In genomic region chr15:92902020-92902419, GRCh38 we compare ENCODE assay signal across 8 cellular contexts. TPM values are rescaled to one million over a fixed set of nuclear protein-coding genes. Genes with fewer than 3 reads are reported as not detected.
DNase-seq lines count a peak whose midpoint lies in the region; ATAC-seq and TF ChIP-seq lines count a peak whose summit lies in the region.

No MANE protein-coding gene starts in this region.

- no peak for DNase-seq in HFFc6
- DNase-seq in activated CD4-positive, alpha-beta memory T cell treated with anti-CD3 and anti-CD28 coated beads for 36 hours, result no peak
- no peak for DNase-seq in glutamatergic neuron
- DNase-seq in stimulated activated effector memory CD8-positive, alpha-beta T cell treated with anti-CD3 and anti-CD28 coated beads, Interleukin-12 subunit alpha, Interleukin-12 subunit beta, amount 100 ng/mL, for 72 hours (ENCODE audit: low spot score in 2 of 2), result no peak
- no peak for DNase-seq in KBM-7
- DNase-seq in C1 segment of cervical spinal cord (lab: John Stamatoyannopoulos, UW), result no peak
- no peak for DNase-seq in EL

- peak overlapping the region; percentile 99 for H3K27ac Mint-ChIP-seq in HFFc6
- peak overlapping the region; percentile 100 for H3K27ac Mint-ChIP-seq in activated CD4-positive, alpha-beta memory T cell treated with anti-CD3 and anti-CD28 coated beads for 36 hours
- peak overlapping the region; percentile 98 for H3K27ac Mint-ChIP-seq in glutamatergic neuron (ENCODE audit: unreplicated experiment)
- H3K27ac Mint-ChIP-seq in stimulated activated effector memory CD8-positive, alpha-beta T cell treated with anti-CD3 and anti-CD28 coated beads, Interleukin-12 subunit alpha, Interleukin-12 subunit beta, amount 100 ng/mL, for 72 hours, result peak overlapping the region; percentile 100

- H3K4me1 Mint-ChIP-seq in HFFc6 (ENCODE audit: low read depth) (peaks cover 68% of the 10 kb centered on the region), glutamatergic neuron (ENCODE audit: low read depth, unreplicated experiment) (peaks cover 29% of the 10 kb centered on the region)
- peaks cover 54% of the 10 kb centered on the region for H3K4me1 Mint-ChIP-seq in activated CD4-positive, alpha-beta memory T cell treated with anti-CD3 and anti-CD28 coated beads for 36 hours (ENCODE audit: low read depth)
- H3K4me1 Mint-ChIP-seq in stimulated activated effector memory CD8-positive, alpha-beta T cell treated with anti-CD3 and anti-CD28 coated beads, Interleukin-12 subunit alpha, Interleukin-12 subunit beta, amount 100 ng/mL, for 72 hours, result peaks cover 42% of the 10 kb centered on the region

- POLR2A ChIA-PET in activated CD4-positive, alpha-beta memory T cell treated with anti-CD3 and anti-CD28 coated beads for 36 hours (lab: Charles Lee), result interaction anchor here (1.0 to 11.6 kb wide), 7 partner anchors 13 to 98 kb away, joined by 3 to 733 read pairs (median 39); no protein-coding TSS in a partner anchor

- peak overlapping the region; percentile 99 for H3K4me3 Mint-ChIP-seq in HFFc6
- peak overlapping the region; percentile 97 for H3K4me3 Mint-ChIP-seq in activated CD4-positive, alpha-beta memory T cell treated with anti-CD3 and anti-CD28 coated beads for 36 hours
- peak overlapping the region; percentile 98 for H3K4me3 Mint-ChIP-seq in glutamatergic neuron (ENCODE audit: unreplicated experiment)
- H3K4me3 Mint-ChIP-seq in stimulated activated effector memory CD8-positive, alpha-beta T cell treated with anti-CD3 and anti-CD28 coated beads, Interleukin-12 subunit alpha, Interleukin-12 subunit beta, amount 100 ng/mL, for 72 hours, result peak overlapping the region; percentile 93

- H3K27me3 Mint-ChIP-seq in HFFc6 (ENCODE audit: insufficient read depth) (peaks cover 17% of the 10 kb centered on the region), glutamatergic neuron (ENCODE audit: unreplicated experiment) (peaks cover 26% of the 10 kb centered on the region)
- peaks cover 3% of the 10 kb centered on the region for H3K27me3 Mint-ChIP-seq in activated CD4-positive, alpha-beta memory T cell treated with anti-CD3 and anti-CD28 coated beads for 36 hours

- TF ChIP-seq CTCF in HFFc6 (IDR thresholded peaks at IDR 0.05) (no peak), glutamatergic neuron (IDR thresholded peaks at IDR 0.05; ENCODE audit: partially characterized antibody, unreplicated experiment) (no peak)

- no peak for ATAC-seq in stimulated activated effector memory CD8-positive, alpha-beta T cell treated with anti-CD3 and anti-CD28 coated beads, Interleukin-12 subunit alpha, Interleukin-12 subunit beta, amount 100 ng/mL, for 72 hours
- ATAC-seq in HG02981 (IDR thresholded peaks at IDR 0.05; ENCODE audit: unreplicated experiment), result no peak

- H3K9me3 Mint-ChIP-seq in HFFc6 (peaks cover 8% of the 10 kb centered on the region), glutamatergic neuron (ENCODE audit: unreplicated experiment) (peaks cover 28% of the 10 kb centered on the region)
- peaks cover 7% of the 10 kb centered on the region for H3K9me3 Mint-ChIP-seq in activated CD4-positive, alpha-beta memory T cell treated with anti-CD3 and anti-CD28 coated beads for 36 hours
- peaks cover 7% of the 10 kb centered on the region for H3K9me3 Mint-ChIP-seq in stimulated activated effector memory CD8-positive, alpha-beta T cell treated with anti-CD3 and anti-CD28 coated beads, Interleukin-12 subunit alpha, Interleukin-12 subunit beta, amount 100 ng/mL, for 72 hours

- CTCF ChIA-PET in activated CD4-positive, alpha-beta memory T cell treated with anti-CD3 and anti-CD28 coated beads for 36 hours (lab: Charles Lee), result interaction anchor here (1.0 to 5.6 kb wide), 4 partner anchors 13 to 93 kb away, joined by 3 to 69 read pairs (median 10); no protein-coding TSS in a partner anchor

- intact Hi-C loops in activated CD4-positive, alpha-beta memory T cell treated with anti-CD3 and anti-CD28 coated beads for 36 hours (cut with micrococcal nuclease), result loop anchor here (5.0 kb wide), 1 partner anchor 275 kb away; no protein-coding TSS in a partner anchor

- peaks cover 85% of the 10 kb centered on the region for H3K36me3 Mint-ChIP-seq in HFFc6 (ENCODE audit: low read depth)
- H3K36me3 Mint-ChIP-seq in activated CD4-positive, alpha-beta memory T cell treated with anti-CD3 and anti-CD28 coated beads for 36 hours, result peaks cover 78% of the 10 kb centered on the region
- H3K36me3 Mint-ChIP-seq in glutamatergic neuron (ENCODE audit: unreplicated experiment), result peaks cover 8% of the 10 kb centered on the region
- peaks cover 100% of the 10 kb centered on the region for H3K36me3 Mint-ChIP-seq in stimulated activated effector memory CD8-positive, alpha-beta T cell treated with anti-CD3 and anti-CD28 coated beads, Interleukin-12 subunit alpha, Interleukin-12 subunit beta, amount 100 ng/mL, for 72 hours

- in situ Hi-C loops in KBM-7 (cut with MboI; ENCODE audit: low pct_unique_long_range_greater_than_20kb, low sequenced_read_pairs), result no loop called here

RNA-seq across cellular contexts. Expression of gene CHD2, which starts 1.9 kb away (rescaled TPM):
- total RNA-seq in HFFc6 (2021; fragmentation: NEBNext Ultra II Directional; extraction: Animal tissue kit (Norgen Biotek cat#: 25700)), result 10 to 100 TPM; 47.5 to 65.3 (median 57.2) TPM
- total RNA-seq in activated CD4-positive, alpha-beta memory T cell treated with anti-CD3 and anti-CD28 coated beads for 36 hours, result 100 to 1,000 TPM; 113 to 121 TPM
- 201 TPM for total RNA-seq in glutamatergic neuron (ENCODE audit: unreplicated experiment)
